ENCODE assay signal across 30 cellular contexts in genomic region chr7:46109447-46109846, GRCh38.
"Had no signal": no experiment of that assay in that cellular context is flagged by ENCODE, and none has a peak within 500 bp of the region (broad histone marks: within the 10 kb centered on the region; RNA-seq: fewer than 3 reads in every experiment).

No MANE protein-coding gene starts in this region.

- ATAC-seq: esophagus mucosa; mucosa of descending colon; natural killer cell treated with Interleukin-12 subunit alpha and Interleukin-12 subunit beta and Interleukin-15 and Interleukin-18, amount 100 ng/mL, for 72 hours; sciatic nerve; stimulated activated naive B cell treated with anti-CD40 and anti-IgM and Interleukin-4, amounts not matched to agents 10 μg/mL and 1 μg/mL and 100 μg/mL, for 72 hours; T-helper 17 cell had no signal

- H3K27ac ChIP-seq: left ventricle myocardium inferior, stomach, suprapubic skin, tibial artery, WERI-Rb-1 had no signal

- H3K27me3 Mint-ChIP-seq: activated CD4-positive, alpha-beta memory T cell treated with anti-CD3 and anti-CD28 coated beads for 36 hours; activated CD4-positive, alpha-beta T cell treated with anti-CD3 and anti-CD28 coated beads, Interleukin-2, amount 10 ng/mL, durations not matched to agents 24 days and 14 days; dendritic cell treated with granulocyte-macrophage colony-stimulating factor and Interleukin-4, amounts not matched to agents 40 ng/mL and 50 ng/mL, for 4 days; natural killer cell treated with Interleukin-12 subunit alpha and Interleukin-12 subunit beta and Interleukin-15 and Interleukin-18, amount 100 ng/mL, for 72 hours; stimulated activated naive B cell treated with anti-CD40 and anti-IgM and Interleukin-4, amounts not matched to agents 10 μg/mL and 1 μg/mL and 100 μg/mL, for 72 hours; T-helper 17 cell had no signal

- DNase-seq: activated CD4-positive, alpha-beta memory T cell treated with anti-CD3 and anti-CD28 coated beads for 36 hours; activated CD4-positive, alpha-beta T cell treated with anti-CD3 and anti-CD28 coated beads, Interleukin-2, amount 10 ng/mL, durations not matched to agents 24 days and 14 days; activated CD4-positive, CD25-positive, alpha-beta regulatory T cell treated with anti-CD3 and anti-CD28 coated beads, Interleukin-2, amount 50 U/mL, for 72 hours; activated CD8-positive, alpha-beta memory T cell treated with anti-CD3 and anti-CD28 coated beads, Interleukin-2, amount 50 U/mL, for 4 hours; activated gamma-delta T cell; activated naive CD4-positive, alpha-beta T cell treated with anti-CD3 and anti-CD28 coated beads, Interleukin-2, amount 50 U/mL, for 16 hours; activated T-cell treated with anti-CD3 and anti-CD28 coated beads, Interleukin-2, amount 50 U/mL, for 1 hour; amygdala; central memory CD4-positive, alpha-beta T cell; endodermal cell; glutamatergic neuron; islet precursor cell; left ventricle myocardium inferior; mesendoderm; mucosa of descending colon; small intestine; stimulated activated CD4-positive, alpha-beta T cell treated with anti-CD3 and anti-CD28 coated beads, Interleukin-15, amount 100 ng/mL, for 24 hours; stimulated activated CD4-positive, alpha-beta T cell treated with anti-CD3 and anti-CD28 coated beads, Interleukin-2, amount 100 ng/mL, for 24 hours; stimulated activated naive B cell treated with anti-CD40 and anti-IgM and Interleukin-4, amounts not matched to agents 10 μg/mL and 1 μg/mL and 100 μg/mL, for 72 hours; stomach; T-helper 17 cell; T1000; tibial artery; WERI-Rb-1 had no signal

- H3K36me3 ChIP-seq: left ventricle myocardium inferior, stomach, suprapubic skin, tibial artery, WERI-Rb-1 had no signal

- H3K4me1 ChIP-seq: left ventricle myocardium inferior, stomach, suprapubic skin, tibial artery had no signal

- H3K4me3 Mint-ChIP-seq: activated CD4-positive, alpha-beta memory T cell treated with anti-CD3 and anti-CD28 coated beads for 36 hours; activated CD4-positive, alpha-beta T cell treated with anti-CD3 and anti-CD28 coated beads, Interleukin-2, amount 10 ng/mL, durations not matched to agents 24 days and 14 days; dendritic cell treated with granulocyte-macrophage colony-stimulating factor and Interleukin-4, amounts not matched to agents 40 ng/mL and 50 ng/mL, for 4 days; endodermal cell; natural killer cell treated with Interleukin-12 subunit alpha and Interleukin-12 subunit beta and Interleukin-15 and Interleukin-18, amount 100 ng/mL, for 72 hours; stimulated activated naive B cell treated with anti-CD40 and anti-IgM and Interleukin-4, amounts not matched to agents 10 μg/mL and 1 μg/mL and 100 μg/mL, for 72 hours; T-helper 17 cell had no signal

- H3K36me3 Mint-ChIP-seq: activated CD4-positive, alpha-beta memory T cell treated with anti-CD3 and anti-CD28 coated beads for 36 hours; natural killer cell treated with Interleukin-12 subunit alpha and Interleukin-12 subunit beta and Interleukin-15 and Interleukin-18, amount 100 ng/mL, for 72 hours; stimulated activated naive B cell treated with anti-CD40 and anti-IgM and Interleukin-4, amounts not matched to agents 10 μg/mL and 1 μg/mL and 100 μg/mL, for 72 hours had no signal

- H3K27ac Mint-ChIP-seq: activated CD4-positive, alpha-beta memory T cell treated with anti-CD3 and anti-CD28 coated beads for 36 hours; activated CD4-positive, alpha-beta T cell treated with anti-CD3 and anti-CD28 coated beads, Interleukin-2, amount 10 ng/mL, durations not matched to agents 24 days and 14 days; dendritic cell treated with granulocyte-macrophage colony-stimulating factor and Interleukin-4, amounts not matched to agents 40 ng/mL and 50 ng/mL, for 4 days; endodermal cell; natural killer cell treated with Interleukin-12 subunit alpha and Interleukin-12 subunit beta and Interleukin-15 and Interleukin-18, amount 100 ng/mL, for 72 hours; stimulated activated naive B cell treated with anti-CD40 and anti-IgM and Interleukin-4, amounts not matched to agents 10 μg/mL and 1 μg/mL and 100 μg/mL, for 72 hours; T-helper 17 cell had no signal

- H3K9me3 ChIP-seq: mucosa of descending colon, stomach, suprapubic skin, tibial artery had no signal

- H3K9me3 Mint-ChIP-seq: activated CD4-positive, alpha-beta memory T cell treated with anti-CD3 and anti-CD28 coated beads for 36 hours; activated CD4-positive, alpha-beta T cell treated with anti-CD3 and anti-CD28 coated beads, Interleukin-2, amount 10 ng/mL, durations not matched to agents 24 days and 14 days; dendritic cell treated with granulocyte-macrophage colony-stimulating factor and Interleukin-4, amounts not matched to agents 40 ng/mL and 50 ng/mL, for 4 days; endodermal cell; natural killer cell treated with Interleukin-12 subunit alpha and Interleukin-12 subunit beta and Interleukin-15 and Interleukin-18, amount 100 ng/mL, for 72 hours had no signal

- H3K4me1 Mint-ChIP-seq: activated CD4-positive, alpha-beta T cell treated with anti-CD3 and anti-CD28 coated beads, Interleukin-2, amount 10 ng/mL, durations not matched to agents 24 days and 14 days; endodermal cell; stimulated activated naive B cell treated with anti-CD40 and anti-IgM and Interleukin-4, amounts not matched to agents 10 μg/mL and 1 μg/mL and 100 μg/mL, for 72 hours; T-helper 17 cell had no signal

- H3K4me3 ChIP-seq: left ventricle myocardium inferior, lung, mucosa of descending colon, stomach, suprapubic skin, tibial artery had no signal

- H3K27me3 ChIP-seq: stomach, suprapubic skin, tibial artery had no signal
